Comparison of ENCODE assay signal across 1 cellular context in genomic region chr11:1844221-1845094, GRCh38.
A peak's percentile ranks its signal among the peaks of the same experiment; 100 is the strongest.
TF ChIP-seq lines count a peak whose summit lies in the region.

No MANE protein-coding gene starts in this region.

TF ChIP-seq in K562, 482 proteins besides CTCF, POLR2A, EP300 and RAD21 (continued from another document and continues in another):
- peak; percentile 90 for TF ChIP-seq PRDM10 (IDR thresholded peaks at IDR 0.05; ENCODE audit: partially characterized antibody)
- no peak for TF ChIP-seq MAFF (IDR thresholded peaks at IDR 0.05; ENCODE audit: low read length)
- TF ChIP-seq RNF219 (CRISPR knock-in tag; IDR thresholded peaks at IDR 0.05), result no peak
- TF ChIP-seq MLX (CRISPR knock-in tag; conservative IDR thresholded peaks at IDR 0.05), result no peak
- no peak for TF ChIP-seq ZNF445 (CRISPR knock-in tag; IDR thresholded peaks at IDR 0.05; ENCODE audit: low read depth)
- TF ChIP-seq PHF8 (IDR thresholded peaks at IDR 0.05; ENCODE audit: borderline replicate concordance, low read length), result no peak; the same call in 1 of the 2 replicates
- TF ChIP-seq ZNF584 (CRISPR knock-in tag; IDR thresholded peaks at IDR 0.05; ENCODE audit: low read depth), result no peak
- peak; percentile 37; the same call in 1 of the 2 replicates for TF ChIP-seq GABPA (tag; conservative IDR thresholded peaks at IDR 0.05; ENCODE audit: low read depth)
- peak; percentile 63; the same call in 1 of the 2 replicates for TF ChIP-seq MYNN (IDR thresholded peaks at IDR 0.05)
- no peak for TF ChIP-seq MYNN (CRISPR knock-in tag; IDR thresholded peaks at IDR 0.05)
- peak; percentile 83 for TF ChIP-seq TEAD4 (IDR thresholded peaks at IDR 0.05; ENCODE audit: low read length)
- TF ChIP-seq TEAD4 (CRISPR knock-in tag; IDR thresholded peaks at IDR 0.05; ENCODE audit: borderline replicate concordance), result no peak
- no peak for TF ChIP-seq ILF3 (IDR thresholded peaks at IDR 0.05; ENCODE audit: borderline replicate concordance)
- no peak for TF ChIP-seq ZNF212 (CRISPR knock-in tag; IDR thresholded peaks at IDR 0.05)
- TF ChIP-seq GTF2A2 (tag; IDR thresholded peaks at IDR 0.05), result no peak
- TF ChIP-seq U2AF2 (optimal IDR thresholded peaks at IDR 0.05; ENCODE audit: low read depth, low read length), result no peak
- no peak for TF ChIP-seq CREB5 (CRISPR knock-in tag; IDR thresholded peaks at IDR 0.05)
- TF ChIP-seq ZNF589 (CRISPR knock-in tag; IDR thresholded peaks at IDR 0.05; ENCODE audit: low read depth), result no peak
- TF ChIP-seq NONO (IDR thresholded peaks at IDR 0.05; ENCODE audit: low read depth in 2 of 2, low read length in 1 of 2), result 0 out of 4 replicates have a peak, but pooled peaks of 1 of the 2 experiments have one; percentile 12
- TF ChIP-seq GTF3C2 (IDR thresholded peaks at IDR 0.05; ENCODE audit: borderline replicate concordance, extremely low read depth, insufficient read length), result no peak
- TF ChIP-seq CREBBP (IDR thresholded peaks at IDR 0.05; ENCODE audit: low read depth, low read length), result no peak
- TF ChIP-seq DLX4 (CRISPR knock-in tag; IDR thresholded peaks at IDR 0.05), result no peak
- TF ChIP-seq SMARCA4 (IDR thresholded peaks at IDR 0.05), result peak; percentile 84
- TF ChIP-seq ZNF449 (CRISPR knock-in tag; IDR thresholded peaks at IDR 0.05), result no peak
- TF ChIP-seq MYC (IDR thresholded peaks at IDR 0.05; ENCODE audit: low read depth, low read length), result peak; percentile 23; the same call in 1 of the 2 replicates
- no peak for TF ChIP-seq MYC (CRISPR knock-in tag; IDR thresholded peaks at IDR 0.05; ENCODE audit: borderline replicate concordance, low read depth)
- TF ChIP-seq ZNF384 (IDR thresholded peaks at IDR 0.05; ENCODE audit: low read depth, low read length), result no peak
- no peak for TF ChIP-seq ZNF699 (CRISPR knock-in tag; IDR thresholded peaks at IDR 0.05; ENCODE audit: insufficient replicate concordance)
- no peak for TF ChIP-seq HEY1 (CRISPR knock-in tag; IDR thresholded peaks at IDR 0.05; ENCODE audit: borderline replicate concordance)
- no peak for TF ChIP-seq E2F4 (CRISPR knock-in tag; IDR thresholded peaks at IDR 0.05; ENCODE audit: low read depth)
- TF ChIP-seq SNRNP70 (optimal IDR thresholded peaks at IDR 0.05; ENCODE audit: low read depth, low read length), result no peak
- TF ChIP-seq ZNF175 (CRISPR knock-in tag; IDR thresholded peaks at IDR 0.05; ENCODE audit: low read depth), result peak; percentile 61; the same call in 1 of the 2 replicates
- peak; percentile 76 for TF ChIP-seq SMARCE1 (IDR thresholded peaks at IDR 0.05)
- TF ChIP-seq ZNF609 (CRISPR knock-in tag; IDR thresholded peaks at IDR 0.05; ENCODE audit: borderline replicate concordance), result no peak
- TF ChIP-seq SIN3A (IDR thresholded peaks at IDR 0.05; ENCODE audit: borderline replicate concordance in 2 of 2, control insufficient read depth in 1 of 2, low read depth in 2 of 2, low read length in 2 of 2), result no peak
- 0 out of 2 replicates have a peak, but pooled peaks have one; percentile 41 for TF ChIP-seq ZBTB9 (CRISPR knock-in tag; IDR thresholded peaks at IDR 0.05)
- no peak for TF ChIP-seq SNIP1 (IDR thresholded peaks at IDR 0.05; ENCODE audit: low read depth)
